8 cellular contexts compared by ENCODE assay signal in the genomic region with DNA sequence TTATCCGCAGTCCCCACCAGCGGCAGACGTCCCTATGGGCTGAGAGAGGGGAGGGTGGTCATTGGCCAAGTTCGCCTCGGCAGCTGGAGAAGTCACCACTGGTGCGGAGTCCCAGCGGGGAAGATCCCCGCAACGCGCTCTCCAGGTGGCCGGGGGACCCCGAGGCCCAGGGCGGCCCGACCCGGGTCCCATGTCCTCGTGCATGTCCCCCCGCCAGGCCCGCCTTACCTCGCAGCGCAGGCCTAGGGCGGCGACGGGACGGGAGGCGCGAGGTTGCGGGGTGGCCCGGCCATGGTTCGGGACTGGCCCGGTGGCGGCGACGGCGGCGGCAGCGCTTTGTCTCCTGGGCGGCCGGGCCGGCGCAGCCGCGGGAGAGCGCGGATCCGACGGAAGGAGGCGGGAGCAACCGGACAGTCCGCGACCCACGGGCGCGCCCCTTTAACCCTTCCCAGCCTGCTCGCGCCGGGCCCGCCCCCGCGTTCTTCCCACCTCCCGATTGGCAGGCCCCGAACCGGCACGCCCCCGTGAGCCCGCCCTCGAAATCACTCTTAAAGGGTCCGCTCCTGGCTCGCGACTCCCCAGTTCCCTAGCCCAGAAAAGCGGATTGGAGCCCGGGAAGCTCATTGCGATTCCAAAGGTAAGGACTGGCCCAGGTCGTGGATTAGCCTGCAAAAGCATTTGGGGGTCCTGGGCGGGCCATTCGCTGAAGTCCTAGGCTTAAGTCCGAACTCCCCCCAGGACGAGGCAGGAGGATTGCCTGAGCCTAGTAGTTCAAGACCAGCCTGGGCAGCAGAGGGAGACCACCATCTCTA. TPM values are rescaled to one million over a fixed set of nuclear protein-coding genes. Genes with fewer than 3 reads are reported as not detected.
DNase-seq lines count a peak whose midpoint lies in the region; ATAC-seq and TF ChIP-seq lines count a peak whose summit lies in the region.

A gene with protein sequence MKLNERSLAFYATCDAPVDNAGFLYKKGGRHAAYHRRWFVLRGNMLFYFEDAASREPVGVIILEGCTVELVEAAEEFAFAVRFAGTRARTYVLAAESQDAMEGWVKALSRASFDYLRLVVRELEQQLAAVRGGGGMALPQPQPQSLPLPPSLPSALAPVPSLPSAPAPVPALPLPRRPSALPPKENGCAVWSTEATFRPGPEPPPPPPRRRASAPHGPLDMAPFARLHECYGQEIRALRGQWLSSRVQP (minus strand): TSS at position 412 of the 812 bp plus-strand sequence. CDS start 5,668 bp downstream, outside the sequence.

- TF ChIP-seq POLR2A in uterus (IDR thresholded peaks at IDR 0.05) = peak; percentile 53 to 65

- H3K4me1 ChIP-seq in uterus = peaks cover 0 to 11% of the 10 kb centered on the region in 2 donors

- H3K27me3 ChIP-seq in uterus = no peaks in the 10 kb centered on the region

- peak; percentile 97 for ATAC-seq in HG02798 (IDR thresholded peaks at IDR 0.05; ENCODE audit: poor library complexity, unreplicated experiment)

- DNase-seq in NCI-H1436 (lab: John Stamatoyannopoulos, UW) (peak; percentile 75), T-helper 22 cell (ENCODE audit: low read depth) (peak; percentile 56), astrocyte of the cerebellum (ENCODE audit: low read depth) (peak; percentile 49), hepatic stellate cell (ENCODE audit: low spot score) (peak; percentile 96), putamen (ENCODE audit: low spot score) (peak; percentile 86), uterus (peak; percentile 93 to 95)

- intact Hi-C loops in uterus (cut with DNase I; ENCODE audit: low total_unique reads) = no loop called here

- no peaks in the 10 kb centered on the region for H3K9me3 ChIP-seq in uterus

- peak within 1 kb of the TSS; percentile 75 for H3K4me3 ChIP-seq in GM12875 (ENCODE audit: low read depth, low read length)
- H3K4me3 ChIP-seq in astrocyte of the cerebellum (ENCODE audit: low read depth, low read length) = peak within 1 kb of the TSS; percentile 80
- H3K4me3 ChIP-seq in uterus = peak within 1 kb of the TSS; percentile 76 to 78

- TF ChIP-seq CTCF in GM12875 (IDR thresholded peaks at IDR 0.05; ENCODE audit: borderline replicate concordance, insufficient read depth, low read depth, low read length) = no peak
- TF ChIP-seq CTCF in astrocyte of the cerebellum (IDR thresholded peaks at IDR 0.05; ENCODE audit: low read depth, low read length, missing control alignments) = no peak
- TF ChIP-seq CTCF in uterus (IDR thresholded peaks at IDR 0.05) = peak in 3 of 4 experiments; percentile 16 to 37 (median 23)

- peak within 1 kb of the TSS; percentile 67 to 80 for H3K27ac ChIP-seq in uterus

- H3K36me3 ChIP-seq in uterus = no peaks in the 10 kb centered on the region

- in situ Hi-C loops in astrocyte of the cerebellum (cut with HindIII; ENCODE audit: low sequenced_read_pairs) = no loop called here

RNA-seq across cellular contexts. Expression of the gene that starts here (rescaled TPM):
- total RNA-seq in uterus = 10 to 100 TPM in 2 of 4 donors, under 1 TPM in 2; under 0.01 to 15.1 (median 6.0) TPM

Comparison
In these comparisons a context has a peak if more than half of its experiments do, and no peak if none do; other contexts are left out.
1. Peak in every context shown above with its lines: DNase-seq, ATAC-seq, H3K4me3 ChIP-seq and H3K27ac ChIP-seq.
2. CTCF ChIP-seq: peak in uterus (3 of 4); none in GM12875 (single experiment) and astrocyte of the cerebellum (single experiment).